In the genomic region with DNA sequence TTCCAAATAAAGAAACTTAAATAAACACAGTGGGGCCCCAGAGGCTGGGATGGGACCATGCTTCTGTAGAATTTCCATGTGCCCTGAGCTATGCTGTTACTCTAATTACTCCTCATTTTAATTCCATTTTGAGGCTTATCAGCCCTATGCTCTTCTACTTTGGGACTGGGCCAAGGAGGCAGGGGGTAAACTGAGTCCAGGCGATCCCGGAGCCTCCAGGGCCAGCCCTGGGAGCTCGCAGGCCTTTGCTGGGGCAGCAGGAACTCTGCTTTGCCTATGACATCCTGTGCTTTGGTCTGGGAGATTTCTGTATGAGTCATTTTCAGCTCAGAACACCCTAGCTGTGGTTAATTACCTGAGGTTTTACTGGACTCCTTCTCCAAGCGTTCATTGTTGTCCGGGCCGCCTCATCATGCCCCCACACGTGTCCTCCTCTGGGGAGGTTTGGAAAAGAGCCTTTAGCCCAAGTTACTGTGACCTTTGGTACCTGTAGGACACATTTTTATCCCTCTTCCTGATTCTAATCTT, we compare ENCODE assay signal across 9 cellular contexts.
DNase-seq lines count a peak whose midpoint lies in the region; ATAC-seq and TF ChIP-seq lines count a peak whose summit lies in the region.
"Had no signal": no experiment of that assay in that cellular context is flagged by ENCODE, and none has a peak within 500 bp of the region (broad histone marks: within the 10 kb centered on the region; RNA-seq: fewer than 3 reads in every experiment).

No MANE protein-coding gene starts in this region.

- POLR2A ChIA-PET in WTC11 (lab: Charles Lee), result no interaction called here

- H3K9me3 Mint-ChIP-seq in WTC11 (no peaks in the 10 kb centered on the region), chondrocyte (ENCODE audit: low read depth) (no peaks in the 10 kb centered on the region)

- no peak overlapping the region for H3K4me3 ChIP-seq in fibroblast of mammary gland (ENCODE audit: control insufficient read depth, low read depth, low read length)
- H3K4me3 ChIP-seq: adrenal gland had no signal

- peak; percentile 13 for DNase-seq in DMS53 treated with DMSO at 0.1 percent for 48 hours (lab: John Stamatoyannopoulos, UW; ENCODE audit: unreplicated experiment)
- DNase-seq in fibroblast of mammary gland (ENCODE audit: low read depth), result peak; percentile 70
- no peak for DNase-seq in WTC11 (ENCODE audit: low spot score)
- no peak for DNase-seq in caudate nucleus (lab: John Stamatoyannopoulos, UW)
- DNase-seq in anterior cingulate cortex (lab: John Stamatoyannopoulos, UW), result no peak
- no peak for DNase-seq in chondrocyte (ENCODE audit: low spot score)

- H3K36me3 Mint-ChIP-seq in WTC11 (no peaks in the 10 kb centered on the region), chondrocyte (ENCODE audit: low read depth) (no peaks in the 10 kb centered on the region)

- H3K27me3 Mint-ChIP-seq in WTC11 (ENCODE audit: low read depth), result no peaks in the 10 kb centered on the region; the same call in 1 of the 2 replicates
- H3K27me3 Mint-ChIP-seq in chondrocyte (ENCODE audit: low read depth), result peaks cover 4% of the 10 kb centered on the region

- H3K27ac Mint-ChIP-seq in WTC11, result no peak overlapping the region
- H3K27ac Mint-ChIP-seq in chondrocyte (ENCODE audit: unreplicated experiment), result no peak overlapping the region

- H3K4me1 Mint-ChIP-seq in WTC11, result peaks cover 28% of the 10 kb centered on the region
- H3K4me1 Mint-ChIP-seq in chondrocyte (ENCODE audit: low read depth), result peaks cover 48% of the 10 kb centered on the region

- H3K4me3 Mint-ChIP-seq in WTC11, result no peak overlapping the region
- H3K4me3 Mint-ChIP-seq in chondrocyte (ENCODE audit: unreplicated experiment), result no peak overlapping the region

- CTCF ChIA-PET in WTC11 (lab: Charles Lee), result no interaction called here

- TF ChIP-seq CTCF in fibroblast of mammary gland (conservative IDR thresholded peaks at IDR 0.05; ENCODE audit: control insufficient read depth, insufficient read depth, low read depth, low read length) (no peak), WTC11 (IDR thresholded peaks at IDR 0.05) (no peak), chondrocyte (IDR thresholded peaks at IDR 0.05) (no peak)

- ATAC-seq in GM21381 (IDR thresholded peaks at IDR 0.05; ENCODE audit: unreplicated experiment), result peak; percentile 83
- ATAC-seq in HG03521 (IDR thresholded peaks at IDR 0.05; ENCODE audit: unreplicated experiment), result peak; percentile 63
- ATAC-seq in WTC11, result no peak

- H3K27ac ChIP-seq in caudate nucleus (ENCODE audit: low read depth, low read length), result no peak overlapping the region
- H3K27ac ChIP-seq: adrenal gland had no signal

TF ChIP-seq in WTC11, 78 proteins besides CTCF, POLR2A, EP300 and RAD21:
- TF ChIP-seq, protein P1, sequence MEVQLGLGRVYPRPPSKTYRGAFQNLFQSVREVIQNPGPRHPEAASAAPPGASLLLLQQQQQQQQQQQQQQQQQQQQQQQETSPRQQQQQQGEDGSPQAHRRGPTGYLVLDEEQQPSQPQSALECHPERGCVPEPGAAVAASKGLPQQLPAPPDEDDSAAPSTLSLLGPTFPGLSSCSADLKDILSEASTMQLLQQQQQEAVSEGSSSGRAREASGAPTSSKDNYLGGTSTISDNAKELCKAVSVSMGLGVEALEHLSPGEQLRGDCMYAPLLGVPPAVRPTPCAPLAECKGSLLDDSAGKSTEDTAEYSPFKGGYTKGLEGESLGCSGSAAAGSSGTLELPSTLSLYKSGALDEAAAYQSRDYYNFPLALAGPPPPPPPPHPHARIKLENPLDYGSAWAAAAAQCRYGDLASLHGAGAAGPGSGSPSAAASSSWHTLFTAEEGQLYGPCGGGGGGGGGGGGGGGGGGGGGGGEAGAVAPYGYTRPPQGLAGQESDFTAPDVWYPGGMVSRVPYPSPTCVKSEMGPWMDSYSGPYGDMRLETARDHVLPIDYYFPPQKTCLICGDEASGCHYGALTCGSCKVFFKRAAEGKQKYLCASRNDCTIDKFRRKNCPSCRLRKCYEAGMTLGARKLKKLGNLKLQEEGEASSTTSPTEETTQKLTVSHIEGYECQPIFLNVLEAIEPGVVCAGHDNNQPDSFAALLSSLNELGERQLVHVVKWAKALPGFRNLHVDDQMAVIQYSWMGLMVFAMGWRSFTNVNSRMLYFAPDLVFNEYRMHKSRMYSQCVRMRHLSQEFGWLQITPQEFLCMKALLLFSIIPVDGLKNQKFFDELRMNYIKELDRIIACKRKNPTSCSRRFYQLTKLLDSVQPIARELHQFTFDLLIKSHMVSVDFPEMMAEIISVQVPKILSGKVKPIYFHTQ (CRISPR knock-in tag; IDR thresholded peaks at IDR 0.05), result no peak
- TF ChIP-seq, protein P2, sequence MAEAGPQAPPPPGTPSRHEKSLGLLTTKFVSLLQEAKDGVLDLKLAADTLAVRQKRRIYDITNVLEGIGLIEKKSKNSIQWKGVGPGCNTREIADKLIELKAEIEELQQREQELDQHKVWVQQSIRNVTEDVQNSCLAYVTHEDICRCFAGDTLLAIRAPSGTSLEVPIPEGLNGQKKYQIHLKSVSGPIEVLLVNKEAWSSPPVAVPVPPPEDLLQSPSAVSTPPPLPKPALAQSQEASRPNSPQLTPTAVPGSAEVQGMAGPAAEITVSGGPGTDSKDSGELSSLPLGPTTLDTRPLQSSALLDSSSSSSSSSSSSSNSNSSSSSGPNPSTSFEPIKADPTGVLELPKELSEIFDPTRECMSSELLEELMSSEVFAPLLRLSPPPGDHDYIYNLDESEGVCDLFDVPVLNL (CRISPR knock-in tag; IDR thresholded peaks at IDR 0.05; ENCODE audit: borderline replicate concordance, low read depth), result no peak
- TF ChIP-seq, protein P3, sequence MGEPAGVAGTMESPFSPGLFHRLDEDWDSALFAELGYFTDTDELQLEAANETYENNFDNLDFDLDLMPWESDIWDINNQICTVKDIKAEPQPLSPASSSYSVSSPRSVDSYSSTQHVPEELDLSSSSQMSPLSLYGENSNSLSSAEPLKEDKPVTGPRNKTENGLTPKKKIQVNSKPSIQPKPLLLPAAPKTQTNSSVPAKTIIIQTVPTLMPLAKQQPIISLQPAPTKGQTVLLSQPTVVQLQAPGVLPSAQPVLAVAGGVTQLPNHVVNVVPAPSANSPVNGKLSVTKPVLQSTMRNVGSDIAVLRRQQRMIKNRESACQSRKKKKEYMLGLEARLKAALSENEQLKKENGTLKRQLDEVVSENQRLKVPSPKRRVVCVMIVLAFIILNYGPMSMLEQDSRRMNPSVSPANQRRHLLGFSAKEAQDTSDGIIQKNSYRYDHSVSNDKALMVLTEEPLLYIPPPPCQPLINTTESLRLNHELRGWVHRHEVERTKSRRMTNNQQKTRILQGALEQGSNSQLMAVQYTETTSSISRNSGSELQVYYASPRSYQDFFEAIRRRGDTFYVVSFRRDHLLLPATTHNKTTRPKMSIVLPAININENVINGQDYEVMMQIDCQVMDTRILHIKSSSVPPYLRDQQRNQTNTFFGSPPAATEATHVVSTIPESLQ (CRISPR knock-in tag; IDR thresholded peaks at IDR 0.05), result no peak
- TF ChIP-seq, protein P4, sequence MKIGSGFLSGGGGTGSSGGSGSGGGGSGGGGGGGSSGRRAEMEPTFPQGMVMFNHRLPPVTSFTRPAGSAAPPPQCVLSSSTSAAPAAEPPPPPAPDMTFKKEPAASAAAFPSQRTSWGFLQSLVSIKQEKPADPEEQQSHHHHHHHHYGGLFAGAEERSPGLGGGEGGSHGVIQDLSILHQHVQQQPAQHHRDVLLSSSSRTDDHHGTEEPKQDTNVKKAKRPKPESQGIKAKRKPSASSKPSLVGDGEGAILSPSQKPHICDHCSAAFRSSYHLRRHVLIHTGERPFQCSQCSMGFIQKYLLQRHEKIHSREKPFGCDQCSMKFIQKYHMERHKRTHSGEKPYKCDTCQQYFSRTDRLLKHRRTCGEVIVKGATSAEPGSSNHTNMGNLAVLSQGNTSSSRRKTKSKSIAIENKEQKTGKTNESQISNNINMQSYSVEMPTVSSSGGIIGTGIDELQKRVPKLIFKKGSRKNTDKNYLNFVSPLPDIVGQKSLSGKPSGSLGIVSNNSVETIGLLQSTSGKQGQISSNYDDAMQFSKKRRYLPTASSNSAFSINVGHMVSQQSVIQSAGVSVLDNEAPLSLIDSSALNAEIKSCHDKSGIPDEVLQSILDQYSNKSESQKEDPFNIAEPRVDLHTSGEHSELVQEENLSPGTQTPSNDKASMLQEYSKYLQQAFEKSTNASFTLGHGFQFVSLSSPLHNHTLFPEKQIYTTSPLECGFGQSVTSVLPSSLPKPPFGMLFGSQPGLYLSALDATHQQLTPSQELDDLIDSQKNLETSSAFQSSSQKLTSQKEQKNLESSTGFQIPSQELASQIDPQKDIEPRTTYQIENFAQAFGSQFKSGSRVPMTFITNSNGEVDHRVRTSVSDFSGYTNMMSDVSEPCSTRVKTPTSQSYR (CRISPR knock-in tag; IDR thresholded peaks at IDR 0.05), result no peak

Comparison
In these comparisons a context has a peak if more than half of its experiments do, and no peak if none do; other contexts are left out.
1. DNase-seq: peak in DMS53 treated with DMSO at 0.1 percent for 48 hours (single experiment) and fibroblast of mammary gland (single experiment); none in WTC11 (single experiment), caudate nucleus (0 of 61), anterior cingulate cortex (0 of 58) and chondrocyte (single experiment).